Comparison of ENCODE assay signal across 10 cellular contexts in the genomic region with DNA sequence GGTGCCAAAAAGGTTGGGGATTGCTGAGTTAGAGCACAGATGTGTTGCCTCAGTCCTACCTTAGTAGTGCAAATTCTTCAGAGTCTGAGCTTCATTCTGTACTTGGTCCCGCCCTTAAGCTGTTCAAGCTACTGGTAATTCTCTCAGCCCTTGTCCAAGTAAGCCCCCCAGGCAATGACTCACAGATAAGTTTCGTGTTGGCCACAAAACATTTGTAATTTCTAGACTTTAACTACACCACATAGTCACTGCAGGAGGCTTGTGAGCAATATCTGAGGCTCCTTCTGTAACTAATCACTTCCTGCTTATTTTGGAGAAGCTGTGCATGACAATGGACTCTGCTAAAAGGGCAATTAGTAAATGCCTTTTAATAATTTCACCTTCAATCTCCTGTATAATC.
DNase-seq lines count a peak whose midpoint lies in the region; ATAC-seq and TF ChIP-seq lines count a peak whose summit lies in the region.
"Had no signal": no experiment of that assay in that cellular context is flagged by ENCODE, and none has a peak within 500 bp of the region (broad histone marks: within the 10 kb centered on the region; RNA-seq: fewer than 3 reads in every experiment).

No MANE protein-coding gene starts in this region.

- intact Hi-C loops in MCF 10A (cut with micrococcal nuclease): no loop called here
- intact Hi-C loops in breast epithelium (cut with DNase I; ENCODE audit: low total_unique reads): no loop called here

- peak overlapping the region; percentile 88 for H3K27ac Mint-ChIP-seq in MCF 10A (ENCODE audit: low read depth, unreplicated experiment)
- H3K27ac Mint-ChIP-seq: activated T-helper 1 cell treated with anti-CD3 and anti-CD28 coated beads, Interleukin-12 subunit alpha, Interleukin-12 subunit beta, Interleukin-2, Interleukin-4 antibody, amounts not matched to agents 30 ng/mL and 10 ng/mL and 1 ng/mL, durations not matched to agents 14 hours and 24 hours and 36 hours had no signal

- H3K27ac ChIP-seq in breast epithelium (no peak overlapping the region), fibroblast of lung (ENCODE audit: insufficient read depth, low read length) (no peak overlapping the region)

- H3K9me3 Mint-ChIP-seq in MCF 10A (ENCODE audit: unreplicated experiment): no peaks in the 10 kb centered on the region

- CTCF ChIA-PET in MCF 10A (lab: Yijun Ruan, JAX): no interaction called here

- no peak for TF ChIP-seq CTCF in MCF 10A (IDR thresholded peaks at IDR 0.05; ENCODE audit: unreplicated experiment)
- no peak for TF ChIP-seq CTCF in breast epithelium (IDR thresholded peaks at IDR 0.05)
- TF ChIP-seq CTCF in fibroblast of lung (conservative IDR thresholded peaks at IDR 0.05 in 1 of 2, IDR thresholded peaks at IDR 0.05 in 1 of 2; ENCODE audit: low read depth in 1 of 2, low read length in 2 of 2): no peak

- POLR2A ChIA-PET in MCF 10A (lab: Yijun Ruan, JAX): interaction anchor here (0.6 to 1.2 kb wide), 6 partner anchors 8 to 136 kb away, joined by 3 to 4 read pairs (median 3); no protein-coding TSS in a partner anchor

- peak; percentile 93 for DNase-seq in MCF 10A (ENCODE audit: unreplicated experiment)
- no peak for DNase-seq in breast epithelium (ENCODE audit: low spot score in 2 of 2)
- DNase-seq in SIG-M5 treated with dmso at 0.1 percent for 504 hours (lab: John Stamatoyannopoulos, UW; ENCODE audit: unreplicated experiment): peak; percentile 80
- peak; percentile 47 to 97 for DNase-seq in fibroblast of lung (ENCODE audit: low read depth in 2 of 2)
- no peak for DNase-seq in middle frontal gyrus (ENCODE audit: extremely low spot score, low spot score)
- no peak for DNase-seq in CD1c-positive myeloid dendritic cell (ENCODE audit: extremely low spot score)

- H3K27me3 ChIP-seq in breast epithelium (no peaks in the 10 kb centered on the region), fibroblast of lung (ENCODE audit: control insufficient read depth, insufficient read depth, low read length) (no peaks in the 10 kb centered on the region)

- H3K4me2 ChIP-seq in fibroblast of lung (ENCODE audit: extremely low read depth, insufficient read depth, low read length): no peak overlapping the region

- no peak for ATAC-seq in GM19035 (IDR thresholded peaks at IDR 0.05; ENCODE audit: unreplicated experiment)
- ATAC-seq in HG02678 (IDR thresholded peaks at IDR 0.05; ENCODE audit: unreplicated experiment): no peak
- ATAC-seq: SK-N-SH treated with all-trans-retinoic acid at 6 μM for 48 hours had no signal

- no peaks in the 10 kb centered on the region for H3K9me3 ChIP-seq in breast epithelium
- no peaks in the 10 kb centered on the region for H3K9me3 ChIP-seq in fibroblast of lung (ENCODE audit: control insufficient read depth, insufficient read depth, low read depth, low read length)

- no peaks in the 10 kb centered on the region for H3K79me2 ChIP-seq in fibroblast of lung (ENCODE audit: control insufficient read depth, insufficient read depth, low read length)

- H4K20me1 ChIP-seq in fibroblast of lung (ENCODE audit: control insufficient read depth, extremely low read depth, insufficient read depth, low read length): no peaks in the 10 kb centered on the region

- H3K4me3 ChIP-seq in breast epithelium (no peak overlapping the region), fibroblast of lung (replicated peaks in 1 of 4; ENCODE audit: control extremely low read depth in 1 of 4, insufficient read depth in 1 of 4, low read depth in 3 of 4, low read length in 4 of 4) (no peak overlapping the region)

- peak overlapping the region; percentile 12 for H3K4me3 Mint-ChIP-seq in MCF 10A (ENCODE audit: unreplicated experiment)
- H3K4me3 Mint-ChIP-seq: activated T-helper 1 cell treated with anti-CD3 and anti-CD28 coated beads, Interleukin-12 subunit alpha, Interleukin-12 subunit beta, Interleukin-2, Interleukin-4 antibody, amounts not matched to agents 30 ng/mL and 10 ng/mL and 1 ng/mL, durations not matched to agents 14 hours and 24 hours and 36 hours had no signal

- H2AFZ ChIP-seq in fibroblast of lung (ENCODE audit: low read length): no peak overlapping the region

- H3K9ac ChIP-seq in fibroblast of lung (ENCODE audit: insufficient read depth, low read length): no peak overlapping the region

- no peaks in the 10 kb centered on the region for H3K36me3 Mint-ChIP-seq in MCF 10A (ENCODE audit: insufficient read depth, unreplicated experiment)

- H3K36me3 ChIP-seq in breast epithelium (no peaks in the 10 kb centered on the region), fibroblast of lung (ENCODE audit: control insufficient read depth, insufficient read depth, low read length) (no peaks in the 10 kb centered on the region)

- TF ChIP-seq POLR2A in breast epithelium (IDR thresholded peaks at IDR 0.05): no peak

- no TSS peak for BruUV-seq in MCF 10A (replicated peaks; lab: Mats Ljungman, UMichigan)

- H3K4me1 ChIP-seq in breast epithelium (no peaks in the 10 kb centered on the region), fibroblast of lung (ENCODE audit: control insufficient read depth, extremely low read depth, insufficient read depth, low read length) (no peaks in the 10 kb centered on the region)

- peaks cover 22% of the 10 kb centered on the region for H3K4me1 Mint-ChIP-seq in MCF 10A (ENCODE audit: insufficient read depth, unreplicated experiment)

- H3K27me3 Mint-ChIP-seq in MCF 10A (ENCODE audit: insufficient read depth, unreplicated experiment): no peaks in the 10 kb centered on the region

Comparison
In these comparisons a context has a peak if more than half of its experiments do, and no peak if none do; other contexts are left out.
1. DNase-seq: peak in MCF 10A (single experiment), SIG-M5 treated with dmso at 0.1 percent for 504 hours (single experiment) and fibroblast of lung (2 of 2); none in breast epithelium (0 of 2), middle frontal gyrus (single experiment) and CD1c-positive myeloid dendritic cell (single experiment).